In the genomic region with DNA sequence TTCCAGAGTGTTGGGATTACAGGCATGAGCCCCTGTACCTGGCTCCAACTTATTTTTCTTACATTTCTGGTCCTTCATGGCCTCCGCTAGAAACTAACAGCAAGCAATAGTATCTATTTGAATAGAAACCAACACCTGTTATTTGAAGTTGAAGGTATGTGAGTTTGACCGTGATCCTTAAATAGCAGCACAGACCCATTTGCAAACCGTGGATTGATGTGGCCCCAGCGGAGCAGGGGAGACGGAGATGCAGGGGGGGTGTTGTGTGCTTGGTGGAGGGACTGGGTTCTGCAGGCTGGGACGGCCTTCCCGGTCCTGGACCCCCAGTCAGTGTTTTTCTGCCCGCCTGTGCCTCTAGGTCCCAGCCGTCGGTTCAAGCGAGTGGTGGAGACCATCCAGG, we compare ENCODE assay signal across 17 cellular contexts. TPM values are rescaled to one million over a fixed set of nuclear protein-coding genes. Genes with fewer than 3 reads are reported as not detected.
A peak's percentile ranks its signal among the peaks of the same experiment; 100 is the strongest.
DNase-seq lines count a peak whose midpoint lies in the region; ATAC-seq and TF ChIP-seq lines count a peak whose summit lies in the region.
"Had no signal": no experiment of that assay in that cellular context is flagged by ENCODE, and none has a peak within 500 bp of the region (broad histone marks: within the 10 kb centered on the region; RNA-seq: fewer than 3 reads in every experiment).

No MANE protein-coding gene starts in this region.

- DNase-seq in 8988T (peak; percentile 1), OCI-LY7 (ENCODE audit: low spot score) (peak; percentile 88), neural progenitor cell (ENCODE audit: low spot score) (no peak)
- DNase-seq: AML-193; CD8-positive, alpha-beta memory T cell; HCEC 1CT; HFFc6 had no signal

- peaks cover 10% of the 10 kb centered on the region for H3K4me1 Mint-ChIP-seq in neural progenitor cell

- H3K27me3 ChIP-seq in neural progenitor cell: no peaks in the 10 kb centered on the region
- H3K27me3 ChIP-seq: BLaER1 had no signal

- TF ChIP-seq CTCF in OCI-LY7 (conservative IDR thresholded peaks at IDR 0.05; ENCODE audit: low read length) (no peak), neural progenitor cell (IDR thresholded peaks at IDR 0.05) (no peak)

- no peak overlapping the region for H3K9ac ChIP-seq in neural progenitor cell
- H3K9ac ChIP-seq: BLaER1, KMS-11 had no signal

- H3K27ac Mint-ChIP-seq in neural progenitor cell: no peak overlapping the region
- H3K27ac Mint-ChIP-seq: CD8-positive, alpha-beta memory T cell; HFFc6; IgD-negative memory B cell had no signal

- H4K20me1 ChIP-seq in OCI-LY7 (ENCODE audit: insufficient read depth, low read length): no peaks in the 10 kb centered on the region
- peaks cover 2% of the 10 kb centered on the region for H4K20me1 ChIP-seq in neural progenitor cell (ENCODE audit: low read depth)
- H4K20me1 ChIP-seq: BLaER1 had no signal

- H3K4me2 ChIP-seq in OCI-LY7 (ENCODE audit: low read length): peak overlapping the region; percentile 66
- no peak overlapping the region for H3K4me2 ChIP-seq in neural progenitor cell
- H3K4me2 ChIP-seq: BLaER1, KMS-11 had no signal

- CTCF ChIA-PET in OCI-LY7 (lab: Charles Lee; ENCODE audit: unreplicated experiment): interaction anchor here (1.1 kb wide), 1 partner anchor 31 kb away, joined by 6 read pairs; a partner anchor contains a TSS

- peaks cover 10% of the 10 kb centered on the region for H3F3A ChIP-seq in neural progenitor cell (ENCODE audit: low read depth)

- H3K79me2 ChIP-seq in OCI-LY7 (ENCODE audit: insufficient read depth, low read depth, low read length) (no peaks in the 10 kb centered on the region), neural progenitor cell (ENCODE audit: low read depth) (no peaks in the 10 kb centered on the region)

- H3K4me3 ChIP-seq in OCI-LY7 (ENCODE audit: low read depth, low read length, poor library complexity, severe bottlenecking): peak overlapping the region; percentile 66
- no peak overlapping the region for H3K4me3 ChIP-seq in neural progenitor cell
- H3K4me3 ChIP-seq: BLaER1 had no signal

- H3K4me1 ChIP-seq in OCI-LY7 (ENCODE audit: insufficient read depth, low read length, poor library complexity, severe bottlenecking) (peaks cover 59% of the 10 kb centered on the region), neural progenitor cell (no peaks in the 10 kb centered on the region)

- H3K27me3 Mint-ChIP-seq in neural progenitor cell (ENCODE audit: insufficient read depth, low read depth): peaks cover 3% of the 10 kb centered on the region
- H3K27me3 Mint-ChIP-seq: CD8-positive, alpha-beta memory T cell had no signal

- peak; percentile 48 for ATAC-seq in GM18867 (IDR thresholded peaks at IDR 0.05; ENCODE audit: unreplicated experiment)
- ATAC-seq in GM19324 (IDR thresholded peaks at IDR 0.05; ENCODE audit: low FRiP score, unreplicated experiment): no peak
- no peak for ATAC-seq in GM19035 (IDR thresholded peaks at IDR 0.05; ENCODE audit: unreplicated experiment)
- ATAC-seq in GM19467 (IDR thresholded peaks at IDR 0.05; ENCODE audit: unreplicated experiment): no peak

- peaks cover 41% of the 10 kb centered on the region for H3K36me3 Mint-ChIP-seq in neural progenitor cell
- H3K36me3 Mint-ChIP-seq: CD8-positive, alpha-beta memory T cell; IgD-negative memory B cell had no signal

- H3K4me3 Mint-ChIP-seq in neural progenitor cell: peak overlapping the region; percentile 43
- H3K4me3 Mint-ChIP-seq: CD8-positive, alpha-beta memory T cell; HFFc6; IgD-negative memory B cell had no signal

- H3K27ac ChIP-seq in OCI-LY7 (ENCODE audit: low read depth, low read length, poor library complexity, severe bottlenecking) (peak overlapping the region; percentile 92), neural progenitor cell (no peak overlapping the region)
- H3K27ac ChIP-seq: 22Rv1, BLaER1, KMS-11 had no signal

- POLR2A ChIA-PET in OCI-LY7 (lab: Charles Lee): interaction anchor here (1.1 kb wide), 1 partner anchor 76 kb away, joined by 3 read pairs; a partner anchor contains a TSS

- peak overlapping the region; percentile 24; the same call in 1 of the 2 replicates for H2AFZ ChIP-seq in OCI-LY7 (ENCODE audit: low read length)
- H2AFZ ChIP-seq in neural progenitor cell (replicated peaks): no peak overlapping the region

- no peaks in the 10 kb centered on the region for H3K9me2 ChIP-seq in OCI-LY7 (ENCODE audit: insufficient read depth, low read length)

- H3K36me3 ChIP-seq in OCI-LY7 (ENCODE audit: insufficient read depth, low read length): peaks cover 40% of the 10 kb centered on the region
- H3K36me3 ChIP-seq in neural progenitor cell: no peaks in the 10 kb centered on the region

- no TSS peak for BruUV-seq in OCI-LY7 (replicated peaks; lab: Mats Ljungman, UMichigan)

- H3K9me3 ChIP-seq in OCI-LY7 (ENCODE audit: low read length): no peaks in the 10 kb centered on the region
- no peaks in the 10 kb centered on the region for H3K9me3 ChIP-seq in neural progenitor cell (ENCODE audit: low read depth)
- H3K9me3 ChIP-seq: BLaER1 had no signal

- intact Hi-C loops in OCI-LY7 (cut with micrococcal nuclease; ENCODE audit: unreplicated experiment): loop anchor here (2.0 kb wide), 1 partner anchor 77 kb away; a partner anchor contains a TSS

- H3K9me3 Mint-ChIP-seq in neural progenitor cell: peaks cover 2% of the 10 kb centered on the region
- H3K9me3 Mint-ChIP-seq: CD8-positive, alpha-beta memory T cell; HFFc6 had no signal

RNA-seq across cellular contexts. Expression of a gene that starts 16.9 kb away (rescaled TPM):
- total RNA-seq in OCI-LY7 (2014; rRNA removed; shearing (Covaris generic)): not detected in 2 replicates
- total RNA-seq in OCI-LY7 (2022) (not detected in 2 replicates), neural progenitor cell (ENCODE audit: low replicate concordance) (0.62 TPM in 1 of 2 replicates, not detected in the other)
- total RNA-seq: Daoy, HFFc6, HT1080 had no signal

RNA-seq across cellular contexts. Expression of a gene that starts 24.5 kb away (rescaled TPM):
- total RNA-seq in OCI-LY7 (2014; rRNA removed; shearing (Covaris generic)): 15.9 and 16.1 TPM in 2 replicates
- 23.9 and 25.7 TPM in 2 replicates for total RNA-seq in OCI-LY7 (2022)
- 24.1 and 43.1 TPM in 2 replicates for total RNA-seq in neural progenitor cell (ENCODE audit: low replicate concordance)

RNA-seq across cellular contexts. Expression of a gene that starts 28.4 kb away (rescaled TPM):
- total RNA-seq in OCI-LY7 (2014; rRNA removed; shearing (Covaris generic)): 41.3 and 50.5 TPM in 2 replicates
- 31.9 and 38.7 TPM in 2 replicates for total RNA-seq in OCI-LY7 (2022)
- 15.0 and 43.1 TPM in 2 replicates for total RNA-seq in neural progenitor cell (ENCODE audit: low replicate concordance)

RNA-seq across cellular contexts. Expression of a gene that starts 31.4 kb away (rescaled TPM):
- total RNA-seq in OCI-LY7 (2014; rRNA removed; shearing (Covaris generic)): 21.2 and 22.8 TPM in 2 replicates
- total RNA-seq in OCI-LY7 (2022) (36.1 and 43.4 TPM in 2 replicates), neural progenitor cell (ENCODE audit: low replicate concordance) (21.1 and 73.7 TPM in 2 replicates)

RNA-seq across cellular contexts. Expression of a gene that starts 46.2 kb away (rescaled TPM):
- total RNA-seq in OCI-LY7 (2014; rRNA removed; shearing (Covaris generic)): not detected in 2 replicates
- not detected in 2 replicates for total RNA-seq in OCI-LY7 (2022)
- total RNA-seq in neural progenitor cell (ENCODE audit: low replicate concordance): 0.77 TPM in 1 of 2 replicates, not detected in the other
- total RNA-seq: CD8-positive, alpha-beta memory T cell; Daoy; HFFc6; HT1080 had no signal
